In the genomic region with DNA sequence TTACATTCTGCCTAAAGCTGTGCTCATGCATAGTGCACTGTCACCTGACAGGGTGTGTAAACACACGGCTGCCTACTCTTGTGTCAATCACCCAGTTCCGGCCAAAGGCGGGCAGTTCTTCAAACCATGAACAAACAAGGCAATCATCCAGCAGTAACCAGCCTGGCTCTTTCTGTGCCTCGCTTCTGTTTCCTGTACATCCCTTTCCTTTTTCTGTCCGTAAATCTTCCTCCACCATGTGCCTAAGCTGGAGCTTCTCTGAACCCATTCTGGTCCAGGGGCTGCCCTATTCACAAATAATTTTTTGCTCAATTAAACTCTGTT, we compare ENCODE assay signal across 10 cellular contexts.
DNase-seq lines count a peak whose midpoint lies in the region; ATAC-seq and TF ChIP-seq lines count a peak whose summit lies in the region.
"Had no signal": no experiment of that assay in that cellular context is flagged by ENCODE, and none has a peak within 500 bp of the region (broad histone marks: within the 10 kb centered on the region; RNA-seq: fewer than 3 reads in every experiment).

No MANE protein-coding gene starts in this region.

- no peaks in the 10 kb centered on the region for H3K27me3 ChIP-seq in adipocyte (replicated peaks; ENCODE audit: control insufficient read depth, insufficient read depth, low read length)

- no peaks in the 10 kb centered on the region for H3K27me3 Mint-ChIP-seq in Calu3 (ENCODE audit: unreplicated experiment)
- H3K27me3 Mint-ChIP-seq in activated CD4-positive, alpha-beta T cell treated with anti-CD3 and anti-CD28 coated beads, Interleukin-2, amount 10 ng/mL, durations not matched to agents 24 days and 14 days, result no peaks in the 10 kb centered on the region

- H3K9me3 ChIP-seq in adipocyte (ENCODE audit: control insufficient read depth, low read length), result no peaks in the 10 kb centered on the region

- peaks cover 29% of the 10 kb centered on the region for H3K36me3 Mint-ChIP-seq in Calu3 (ENCODE audit: insufficient read depth, unreplicated experiment)
- no peaks in the 10 kb centered on the region for H3K36me3 Mint-ChIP-seq in activated CD4-positive, alpha-beta T cell treated with anti-CD3 and anti-CD28 coated beads, Interleukin-2, amount 10 ng/mL, durations not matched to agents 24 days and 14 days (ENCODE audit: low read depth)

- no TSS peak for BruUV-seq in Calu3 (replicated peaks; lab: Mats Ljungman, UMichigan)

- peaks cover 21% of the 10 kb centered on the region for H3K4me1 ChIP-seq in adipocyte (ENCODE audit: control insufficient read depth, insufficient read depth, low read length)

- H3K36me3 ChIP-seq in adipocyte (ENCODE audit: control insufficient read depth, insufficient read depth, low read length, severe bottlenecking), result no peaks in the 10 kb centered on the region

- H3K4me3 ChIP-seq in LNCaP clone FGC (ENCODE audit: low read depth, low read length) (no peak overlapping the region), adipocyte (ENCODE audit: low read length) (no peak overlapping the region)

- no peaks in the 10 kb centered on the region for H3K9me3 Mint-ChIP-seq in Calu3 (ENCODE audit: low read depth, unreplicated experiment)
- no peaks in the 10 kb centered on the region for H3K9me3 Mint-ChIP-seq in activated CD4-positive, alpha-beta T cell treated with anti-CD3 and anti-CD28 coated beads, Interleukin-2, amount 10 ng/mL, durations not matched to agents 24 days and 14 days

- peaks cover 30% of the 10 kb centered on the region for H3K4me1 Mint-ChIP-seq in Calu3 (ENCODE audit: low read depth, unreplicated experiment)
- peaks cover 1% of the 10 kb centered on the region for H3K4me1 Mint-ChIP-seq in activated CD4-positive, alpha-beta T cell treated with anti-CD3 and anti-CD28 coated beads, Interleukin-2, amount 10 ng/mL, durations not matched to agents 24 days and 14 days

- peak overlapping the region; percentile 43 for H3K4me3 Mint-ChIP-seq in Calu3 (ENCODE audit: low read depth, unreplicated experiment)
- no peak overlapping the region for H3K4me3 Mint-ChIP-seq in activated CD4-positive, alpha-beta T cell treated with anti-CD3 and anti-CD28 coated beads, Interleukin-2, amount 10 ng/mL, durations not matched to agents 24 days and 14 days

- CTCF ChIA-PET in Calu3 (lab: Charles Lee), result interaction anchor here (0.6 to 1.9 kb wide), 3 partner anchors 44 to 92 kb away, joined by 5 to 9 read pairs (median 6); no protein-coding TSS in a partner anchor

- H3K27ac Mint-ChIP-seq in Calu3 (ENCODE audit: unreplicated experiment), result peak overlapping the region; percentile 97
- H3K27ac Mint-ChIP-seq in activated CD4-positive, alpha-beta T cell treated with anti-CD3 and anti-CD28 coated beads, Interleukin-2, amount 10 ng/mL, durations not matched to agents 24 days and 14 days, result no peak overlapping the region

- H3K9ac ChIP-seq in adipocyte (ENCODE audit: low read length), result no peak overlapping the region

- intact Hi-C loops in Calu3 (cut with micrococcal nuclease; ENCODE audit: unreplicated experiment), result loop anchor here (1.0 to 5.0 kb wide), 5 partner anchors 9 to 196 kb away; no protein-coding TSS in a partner anchor
- intact Hi-C loops in activated CD4-positive, alpha-beta T cell treated with anti-CD3 and anti-CD28 coated beads, Interleukin-2, amount 10 ng/mL, durations not matched to agents 24 days and 14 days (cut with micrococcal nuclease), result no loop called here

- ATAC-seq in HG02588 (IDR thresholded peaks at IDR 0.05; ENCODE audit: unreplicated experiment), result no peak

- TF ChIP-seq CTCF in Calu3 (IDR thresholded peaks at IDR 0.05; ENCODE audit: unreplicated experiment) (no peak), LNCaP clone FGC (IDR thresholded peaks at IDR 0.05; ENCODE audit: control insufficient read depth, extremely low read depth, insufficient read depth) (no peak)

- DNase-seq in Calu3 (peak; percentile 56), LNCaP clone FGC (ENCODE audit: low read depth) (peak; percentile 91), adipocyte (ENCODE audit: low read depth) (peak; percentile 60), mesenteric fat pad (ENCODE audit: low spot score) (peak; percentile 18), T1000 (lab: John Stamatoyannopoulos, UW) (no peak), retina (no peak)
- DNase-seq in activated CD4-positive, alpha-beta T cell treated with anti-CD3 and anti-CD28 coated beads, Interleukin-2, amount 10 ng/mL, durations not matched to agents 24 days and 14 days, result no peak
- DNase-seq: effector CD4-positive, alpha-beta T cell; posterior cingulate gyrus had no signal

Comparison
In these comparisons a context has a peak if more than half of its experiments do, and no peak if none do; other contexts are left out.
1. DNase-seq: peak in Calu3 (single experiment), LNCaP clone FGC (single experiment), adipocyte (single experiment) and mesenteric fat pad (single experiment); none in T1000 (single experiment), activated CD4-positive, alpha-beta T cell treated with anti-CD3 and anti-CD28 coated beads, Interleukin-2, amount 10 ng/mL, durations not matched to agents 24 days and 14 days (single experiment) and retina (single experiment).